2 cellular contexts compared by ENCODE assay signal in genomic region chr17:15619331-15620058, GRCh38.
TF ChIP-seq lines count a peak whose summit lies in the region.

Gene FBXW10B, minus strand, starts transcription at chr17:15619704. Its CDS starts 192 bp downstream, at chr17:15619512.

TF ChIP-seq in K562, 482 proteins besides CTCF, POLR2A, EP300 and RAD21:
- TF ChIP-seq CHD7 (IDR thresholded peaks at IDR 0.05; ENCODE audit: low read depth, low read length) = peak; percentile 79

TF ChIP-seq in HepG2, 621 proteins besides CTCF, POLR2A, EP300 and RAD21:
- TF ChIP-seq GZF1 (CRISPR knock-in tag; IDR thresholded peaks at IDR 0.05) = peak; percentile 98
